In the genomic region with DNA sequence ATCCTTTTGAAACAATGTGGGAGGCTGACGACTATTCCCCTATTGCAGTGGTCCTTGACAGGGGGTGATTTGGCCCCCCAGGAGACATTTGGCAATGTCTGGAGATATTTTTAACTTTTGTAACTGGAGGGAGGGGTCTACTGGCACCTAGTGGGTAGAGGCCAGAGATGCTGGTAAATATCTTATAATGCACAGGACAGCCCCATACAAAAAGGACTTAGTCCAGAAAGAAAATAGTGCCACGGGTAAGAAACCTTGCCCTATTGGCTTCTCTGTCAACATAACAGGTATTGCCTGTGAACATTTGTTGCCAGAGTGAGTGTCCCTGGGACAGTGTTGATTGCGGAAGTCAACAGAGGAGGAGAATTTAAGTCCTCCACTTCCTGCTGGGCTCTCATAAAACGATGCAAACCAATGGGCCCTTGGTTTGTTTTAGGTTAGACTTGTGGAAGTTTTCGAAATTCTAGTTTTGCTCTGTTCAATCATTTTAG, we compare ENCODE assay signal across 9 cellular contexts.
A peak's percentile ranks its signal among the peaks of the same experiment; 100 is the strongest.
DNase-seq lines count a peak whose midpoint lies in the region; TF ChIP-seq lines count a peak whose summit lies in the region.
"Had no signal": no experiment of that assay in that cellular context is flagged by ENCODE, and none has a peak within 500 bp of the region (broad histone marks: within the 10 kb centered on the region; RNA-seq: fewer than 3 reads in every experiment).

No MANE protein-coding gene starts in this region.

- WGBS in smooth muscle cell (ENCODE audit: low lambda C conversion rate), result 58% methylated on average over 5 of the region's 5 CpGs

- no peaks in the 10 kb centered on the region for H3K27me3 Mint-ChIP-seq in endothelial cell (ENCODE audit: unreplicated experiment)
- H3K27me3 Mint-ChIP-seq in activated CD4-positive, alpha-beta memory T cell treated with anti-CD3 and anti-CD28 coated beads for 36 hours, result no peaks in the 10 kb centered on the region
- H3K27me3 Mint-ChIP-seq: effector memory CD8-positive, alpha-beta T cell had no signal

- TF ChIP-seq CTCF in endothelial cell (IDR thresholded peaks at IDR 0.05; ENCODE audit: unreplicated experiment) (no peak), smooth muscle cell (IDR thresholded peaks at IDR 0.05; ENCODE audit: borderline replicate concordance, insufficient read depth, poor library complexity, severe bottlenecking) (peak; percentile 11)

- peaks cover 80% of the 10 kb centered on the region for H3K79me2 ChIP-seq in smooth muscle cell (ENCODE audit: low read depth)

- peaks cover 51% of the 10 kb centered on the region for H3K4me1 ChIP-seq in smooth muscle cell (ENCODE audit: low read depth)

- H3K27ac Mint-ChIP-seq in endothelial cell (ENCODE audit: unreplicated experiment), result peak overlapping the region; percentile 66
- no peak overlapping the region for H3K27ac Mint-ChIP-seq in activated CD4-positive, alpha-beta memory T cell treated with anti-CD3 and anti-CD28 coated beads for 36 hours
- H3K27ac Mint-ChIP-seq: effector memory CD8-positive, alpha-beta T cell had no signal

- peak; percentile 70 for DNase-seq in SIG-M5 treated with dmso at 0.1 percent for 504 hours (lab: John Stamatoyannopoulos, UW; ENCODE audit: unreplicated experiment)
- DNase-seq in SIG-M5 (lab: John Stamatoyannopoulos, UW), result no peak
- DNase-seq in MV-4-11 (lab: John Stamatoyannopoulos, UW), result peak; percentile 39
- no peak for DNase-seq in endothelial cell (ENCODE audit: low spot score)
- DNase-seq in smooth muscle cell (lab: John Stamatoyannopoulos, UW; ENCODE audit: unreplicated experiment), result no peak
- no peak for DNase-seq in SHP77 (lab: John Stamatoyannopoulos, UW)
- no peak for DNase-seq in medulla oblongata (ENCODE audit: extremely low spot score)
- no peak for DNase-seq in activated CD4-positive, alpha-beta memory T cell treated with anti-CD3 and anti-CD28 coated beads for 36 hours
- DNase-seq: effector memory CD8-positive, alpha-beta T cell had no signal

- intact Hi-C loops in activated CD4-positive, alpha-beta memory T cell treated with anti-CD3 and anti-CD28 coated beads for 36 hours (cut with micrococcal nuclease), result no loop called here

- no peaks in the 10 kb centered on the region for H3K9me3 ChIP-seq in smooth muscle cell (replicated peaks; ENCODE audit: low read depth)

- H3K4me3 ChIP-seq in smooth muscle cell, result no peak overlapping the region

- CTCF ChIA-PET in activated CD4-positive, alpha-beta memory T cell treated with anti-CD3 and anti-CD28 coated beads for 36 hours (lab: Charles Lee), result interaction anchor here (8.5 kb wide), 1 partner anchor 99 kb away, joined by 93 read pairs; a partner anchor contains a TSS

- no peaks in the 10 kb centered on the region for H3K36me3 ChIP-seq in smooth muscle cell (ENCODE audit: low read depth)

- H3K9ac ChIP-seq in smooth muscle cell (ENCODE audit: low read depth), result no peak overlapping the region

- H4K20me1 ChIP-seq in smooth muscle cell (ENCODE audit: low read depth), result no peaks in the 10 kb centered on the region

- H3K4me2 ChIP-seq in smooth muscle cell, result peak overlapping the region; percentile 86

- no peak overlapping the region for H3K4me3 Mint-ChIP-seq in endothelial cell (ENCODE audit: unreplicated experiment)
- H3K4me3 Mint-ChIP-seq in activated CD4-positive, alpha-beta memory T cell treated with anti-CD3 and anti-CD28 coated beads for 36 hours, result no peak overlapping the region
- H3K4me3 Mint-ChIP-seq: effector memory CD8-positive, alpha-beta T cell had no signal

- POLR2A ChIA-PET in activated CD4-positive, alpha-beta memory T cell treated with anti-CD3 and anti-CD28 coated beads for 36 hours (lab: Charles Lee), result no interaction called here

- peaks cover 23% of the 10 kb centered on the region for H3F3A ChIP-seq in smooth muscle cell (ENCODE audit: low read depth)

- H2AFZ ChIP-seq in smooth muscle cell (ENCODE audit: low read depth), result no peak overlapping the region

- H3K27me3 ChIP-seq in smooth muscle cell (ENCODE audit: low read depth), result no peaks in the 10 kb centered on the region

- H3K9me3 Mint-ChIP-seq in endothelial cell (ENCODE audit: unreplicated experiment), result no peaks in the 10 kb centered on the region
- no peaks in the 10 kb centered on the region for H3K9me3 Mint-ChIP-seq in activated CD4-positive, alpha-beta memory T cell treated with anti-CD3 and anti-CD28 coated beads for 36 hours
- H3K9me3 Mint-ChIP-seq: effector memory CD8-positive, alpha-beta T cell had no signal

- peaks cover 17% of the 10 kb centered on the region for H3K4me1 Mint-ChIP-seq in endothelial cell (ENCODE audit: unreplicated experiment)
- peaks cover 40% of the 10 kb centered on the region for H3K4me1 Mint-ChIP-seq in activated CD4-positive, alpha-beta memory T cell treated with anti-CD3 and anti-CD28 coated beads for 36 hours (ENCODE audit: low read depth)

- no peaks in the 10 kb centered on the region for H3K36me3 Mint-ChIP-seq in endothelial cell (ENCODE audit: low read depth, unreplicated experiment)
- no peaks in the 10 kb centered on the region for H3K36me3 Mint-ChIP-seq in activated CD4-positive, alpha-beta memory T cell treated with anti-CD3 and anti-CD28 coated beads for 36 hours

- H3K27ac ChIP-seq in smooth muscle cell (ENCODE audit: low read depth), result peak overlapping the region; percentile 97

Comparison
In these comparisons a context has a peak if more than half of its experiments do, and no peak if none do; other contexts are left out.
1. DNase-seq: peak in SIG-M5 treated with dmso at 0.1 percent for 504 hours (single experiment) and MV-4-11 (single experiment); none in SIG-M5 (single experiment), endothelial cell (single experiment), smooth muscle cell (single experiment), SHP77 (0 of 2), medulla oblongata (single experiment) and activated CD4-positive, alpha-beta memory T cell treated with anti-CD3 and anti-CD28 coated beads for 36 hours (single experiment).